In the genomic region with DNA sequence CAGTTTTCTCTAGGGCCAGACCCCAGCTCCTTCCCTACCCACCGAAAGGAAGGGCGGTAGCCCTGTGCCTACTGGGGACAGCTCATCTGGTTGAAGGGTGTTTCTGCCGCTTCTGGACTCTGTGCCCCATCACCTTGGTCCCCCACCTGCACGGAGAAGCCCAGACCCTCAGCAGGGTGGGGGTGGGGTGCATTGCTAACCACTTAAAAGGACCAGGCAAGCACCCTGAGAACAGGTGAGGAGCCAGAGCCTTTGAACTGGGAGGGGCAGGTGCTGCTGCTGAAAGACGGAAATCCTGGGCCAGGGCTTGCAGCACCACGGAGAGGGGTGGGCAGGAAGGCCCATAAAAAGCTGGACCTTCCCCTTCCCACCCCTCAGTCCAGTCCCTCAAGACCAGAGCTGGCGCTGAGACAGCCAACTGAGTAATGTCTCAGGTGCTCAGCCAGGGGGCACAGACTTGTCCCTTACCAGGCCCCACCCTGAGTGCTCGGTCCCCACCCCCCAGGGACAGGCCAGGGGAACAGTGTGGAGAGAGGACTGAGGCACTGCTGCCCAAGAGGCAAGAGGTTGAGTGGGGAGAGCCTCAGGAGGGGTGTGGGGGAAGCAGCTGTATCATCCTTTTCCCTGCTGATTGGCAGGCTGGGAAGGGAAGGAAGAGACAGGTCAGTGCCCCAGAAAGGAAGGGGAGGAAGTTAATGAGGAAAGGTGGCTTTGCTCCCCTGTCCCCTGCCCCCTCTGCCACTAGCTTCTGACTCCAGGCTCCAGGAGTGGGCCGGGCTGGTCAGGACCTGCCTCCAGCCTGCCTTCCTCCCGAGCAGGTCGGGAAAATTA, we compare ENCODE assay signal across 16 cellular contexts. TPM values are rescaled to one million over a fixed set of nuclear protein-coding genes. Genes with fewer than 3 reads are reported as not detected.
DNase-seq lines count a peak whose midpoint lies in the region; ATAC-seq and TF ChIP-seq lines count a peak whose summit lies in the region.
"Had no signal": no experiment of that assay in that cellular context is flagged by ENCODE, and none has a peak within 500 bp of the region (broad histone marks: within the 10 kb centered on the region; RNA-seq: fewer than 3 reads in every experiment).

No MANE protein-coding gene starts in this region.

- H3K4me1 Mint-ChIP-seq in stimulated activated naive CD8-positive, alpha-beta T cell treated with anti-CD3 and anti-CD28 coated beads, Interleukin-15, amount 100 ng/mL, for 72 hours = peaks cover 33% of the 10 kb centered on the region

- intact Hi-C loops in lower lobe of right lung (cut with DNase I) (no loop called here), stomach (cut with DNase I; ENCODE audit: low total_unique reads) (loop anchor here (5.0 kb wide), 1 partner anchor 38 kb away; no protein-coding TSS in a partner anchor)

- H3K4me3 Mint-ChIP-seq in stimulated activated naive CD8-positive, alpha-beta T cell treated with anti-CD3 and anti-CD28 coated beads, Interleukin-15, amount 100 ng/mL, for 72 hours = no peak overlapping the region
- H3K4me3 Mint-ChIP-seq: dendritic cell treated with granulocyte-macrophage colony-stimulating factor and Interleukin-4, amounts not matched to agents 40 ng/mL and 50 ng/mL, for 4 days had no signal

- ATAC-seq in stimulated activated naive CD8-positive, alpha-beta T cell treated with anti-CD3 and anti-CD28 coated beads, Interleukin-15, amount 100 ng/mL, for 72 hours = no peak
- ATAC-seq in stimulated activated naive CD8-positive, alpha-beta T cell treated with anti-CD3 and anti-CD28 coated beads, Interleukin-15, Interleukin-2, amounts not matched to agents 100 U/mL and 50 U/mL, for 24 hours = no peak
- ATAC-seq in RWPE2 (ENCODE audit: low read depth) (peak; percentile 8; the same call in 2 of the 3 replicates), lower lobe of right lung (no peak)
- ATAC-seq: Panc1 had no signal

- peak overlapping the region; percentile 63 to 72 for H3K27ac Mint-ChIP-seq in stimulated activated naive CD8-positive, alpha-beta T cell treated with anti-CD3 and anti-CD28 coated beads, Interleukin-15, amount 100 ng/mL, for 72 hours
- H3K27ac Mint-ChIP-seq: dendritic cell treated with granulocyte-macrophage colony-stimulating factor and Interleukin-4, amounts not matched to agents 40 ng/mL and 50 ng/mL, for 4 days had no signal

- H3K27me3 Mint-ChIP-seq in stimulated activated naive CD8-positive, alpha-beta T cell treated with anti-CD3 and anti-CD28 coated beads, Interleukin-15, amount 100 ng/mL, for 72 hours = no peaks in the 10 kb centered on the region

- no peak overlapping the region for H3K27ac ChIP-seq in RWPE2 (ENCODE audit: poor library complexity, severe bottlenecking)
- H3K27ac ChIP-seq in lower lobe of right lung = no peak overlapping the region
- peak overlapping the region; percentile 44 for H3K27ac ChIP-seq in urinary bladder (ENCODE audit: low read depth)
- H3K27ac ChIP-seq in stomach = no peak overlapping the region
- H3K27ac ChIP-seq: esophagus squamous epithelium had no signal

- H3K4me1 ChIP-seq in RWPE2 (ENCODE audit: insufficient read depth, poor library complexity, severe bottlenecking) (peaks cover 8% of the 10 kb centered on the region), lower lobe of right lung (peaks cover 16% of the 10 kb centered on the region), urinary bladder (ENCODE audit: insufficient read depth) (peaks cover 2% of the 10 kb centered on the region), stomach (peaks cover 0 to 34% (median 5%) of the 10 kb centered on the region in 4 donors)

- no peak for TF ChIP-seq POLR2A in stomach (IDR thresholded peaks at IDR 0.05)

- 55% methylated on average over 11 of the region's 11 CpGs for WGBS in urinary bladder
- WGBS in stomach, 5 donors = 51 to 62% (median 59%) methylated on average over 10 to 11 of the region's 11 CpGs

- H3K27me3 ChIP-seq in RWPE2 (ENCODE audit: insufficient read depth, poor library complexity, severe bottlenecking) (no peaks in the 10 kb centered on the region), lower lobe of right lung (ENCODE audit: low read depth) (no peaks in the 10 kb centered on the region), stomach (peaks cover 0 to 22% (median 0%) of the 10 kb centered on the region in 3 donors)

- no peaks in the 10 kb centered on the region for H3K36me3 ChIP-seq in RWPE2 (ENCODE audit: low read depth)
- no peaks in the 10 kb centered on the region for H3K36me3 ChIP-seq in lower lobe of right lung
- H3K36me3 ChIP-seq in urinary bladder (ENCODE audit: insufficient read depth) = no peaks in the 10 kb centered on the region
- H3K36me3 ChIP-seq in stomach = no peaks in the 10 kb centered on the region
- H3K36me3 ChIP-seq: esophagus squamous epithelium had no signal

- no peak for TF ChIP-seq EP300 in stomach (IDR thresholded peaks at IDR 0.05)

- no peak overlapping the region for H3K4me3 ChIP-seq in RWPE2 (ENCODE audit: severe bottlenecking)
- H3K4me3 ChIP-seq in lower lobe of right lung = no peak overlapping the region
- no peak overlapping the region for H3K4me3 ChIP-seq in urinary bladder (ENCODE audit: low read depth, low read length)
- H3K4me3 ChIP-seq in stomach = no peak overlapping the region
- H3K4me3 ChIP-seq: esophagus squamous epithelium had no signal

- H3K9me3 Mint-ChIP-seq in stimulated activated naive CD8-positive, alpha-beta T cell treated with anti-CD3 and anti-CD28 coated beads, Interleukin-15, amount 100 ng/mL, for 72 hours = no peaks in the 10 kb centered on the region
- H3K9me3 Mint-ChIP-seq: dendritic cell treated with granulocyte-macrophage colony-stimulating factor and Interleukin-4, amounts not matched to agents 40 ng/mL and 50 ng/mL, for 4 days had no signal

- TF ChIP-seq CTCF in RWPE2 (IDR thresholded peaks at IDR 0.05; ENCODE audit: poor library complexity, severe bottlenecking) = no peak
- TF ChIP-seq CTCF in lower lobe of right lung (IDR thresholded peaks at IDR 0.05) = no peak
- no peak for TF ChIP-seq CTCF in stomach (IDR thresholded peaks at IDR 0.05)

- H3K9me3 ChIP-seq in RWPE2 (ENCODE audit: severe bottlenecking) = no peaks in the 10 kb centered on the region
- no peaks in the 10 kb centered on the region for H3K9me3 ChIP-seq in lower lobe of right lung
- no peaks in the 10 kb centered on the region for H3K9me3 ChIP-seq in stomach
- H3K9me3 ChIP-seq: esophagus squamous epithelium had no signal

- no peak for DNase-seq in stimulated activated naive CD8-positive, alpha-beta T cell treated with anti-CD3 and anti-CD28 coated beads, Interleukin-15, amount 100 ng/mL, for 72 hours
- DNase-seq in stimulated activated naive CD8-positive, alpha-beta T cell treated with anti-CD3 and anti-CD28 coated beads, Interleukin-15, Interleukin-2, amounts not matched to agents 100 U/mL and 50 U/mL, for 24 hours = no peak
- no peak for DNase-seq in RWPE2 (ENCODE audit: low spot score)
- DNase-seq in lower lobe of right lung = peak; percentile 39
- DNase-seq in stimulated activated CD8-positive, alpha-beta memory T cell treated with anti-CD3 and anti-CD28 coated beads, Interleukin-4, amount 100 ng/mL, for 48 hours = no peak
- DNase-seq in NCI-H345 treated with DMSO at 0.1 percent for 48 hours (lab: John Stamatoyannopoulos, UW; ENCODE audit: unreplicated experiment) = no peak
- DNase-seq in stomach = no peak
- DNase-seq: activated effector memory CD4-positive, alpha-beta T cell treated with anti-CD3 and anti-CD28 coated beads, Interleukin-2, amount 50 U/mL, for 16 hours; esophagus squamous epithelium; head of caudate nucleus; NCI-H146; T-helper 1 cell had no signal

RNA-seq across cellular contexts. Expression of a gene that starts 10.9 kb away (rescaled TPM):
- total RNA-seq in lower lobe of right lung = 19.4 TPM
- 1.9 TPM for total RNA-seq in urinary bladder
- 16.0 TPM for polyA plus RNA-seq in urinary bladder
- total RNA-seq in stomach = 10 to 100 TPM in 2 of 5 donors, 1 to 10 TPM in 2, under 1 TPM in 1; 0.87 to 22.8 (median 3.1) TPM
- 10 to 100 TPM in 1 of 3 donors, 1 to 10 TPM in 2; 4.7 to 11.9 (median 8.0) TPM for polyA plus RNA-seq in stomach

RNA-seq across cellular contexts. Expression of a gene that starts 34.2 kb away (rescaled TPM):
- total RNA-seq in lower lobe of right lung = 4.7 TPM
- total RNA-seq in urinary bladder = 2.2 TPM
- 2.3 TPM for polyA plus RNA-seq in urinary bladder
- 1 to 10 TPM in 1 of 5 donors, under 1 TPM in 1, not detected in 3; 0.92 to 3.0 TPM for total RNA-seq in stomach
- under 1 TPM; 0.31 to 0.38 (median 0.31) TPM for polyA plus RNA-seq in stomach

RNA-seq across cellular contexts. Expression of a gene that starts 44.0 kb away (rescaled TPM):
- total RNA-seq in lower lobe of right lung (30.9 TPM), urinary bladder (27.4 TPM), stomach (10 to 100 TPM in 4 of 5 donors, 1 to 10 TPM in 1; 7.0 to 44.9 (median 22.2) TPM)
- polyA plus RNA-seq in urinary bladder (41.0 TPM), stomach (10 to 100 TPM; 30.5 to 38.3 (median 32.1) TPM)

RNA-seq across cellular contexts. Expression of a gene that starts 53.6 kb away (rescaled TPM):
- total RNA-seq in lower lobe of right lung = 11.6 TPM
- total RNA-seq in urinary bladder = not detected
- polyA plus RNA-seq in urinary bladder = 0.30 TPM
- total RNA-seq in stomach = not detected
- under 1 TPM; 0.31 to 0.75 (median 0.48) TPM for polyA plus RNA-seq in stomach
- total RNA-seq: pulmonary artery endothelial cell had no signal

RNA-seq across cellular contexts. Expression of a gene that starts 53.8 kb away (rescaled TPM):
- total RNA-seq in lower lobe of right lung (33.2 TPM), urinary bladder (8.5 TPM), stomach (10 to 100 TPM in 4 of 5 donors, 1 to 10 TPM in 1; 7.8 to 85.2 (median 24.6) TPM)
- polyA plus RNA-seq in urinary bladder (80.9 TPM), stomach (10 to 100 TPM; 37.1 to 69.7 (median 38.1) TPM)
